In genomic region chr16:23256440-23256839, GRCh38 we compare ENCODE assay signal across 28 cellular contexts. TPM values are rescaled to one million over a fixed set of nuclear protein-coding genes. Genes with fewer than 3 reads are reported as not detected.
DNase-seq lines count a peak whose midpoint lies in the region; ATAC-seq, FAIRE-seq and TF ChIP-seq lines count a peak whose summit lies in the region.
"Had no signal": no experiment of that assay in that cellular context is flagged by ENCODE, and none has a peak within 500 bp of the region (broad histone marks: within the 10 kb centered on the region; RNA-seq: fewer than 3 reads in every experiment).

No MANE protein-coding gene starts in this region.

- H3K79me2 ChIP-seq in PC-9 (ENCODE audit: low read depth) (no peaks in the 10 kb centered on the region), mammary epithelial cell (ENCODE audit: insufficient read depth, low read length) (no peaks in the 10 kb centered on the region)

- H2BK5ac ChIP-seq in mesenchymal stem cell (ENCODE audit: low read depth, low read length, poor library complexity, severe bottlenecking) = no peak overlapping the region

- no peak for FAIRE-seq in small intestine (lab: Jason Lieb, UNC)
- FAIRE-seq: A549, GM12891, GM18507, H1 had no signal

- H3K27ac Mint-ChIP-seq in CD8-positive, alpha-beta T cell = no peak overlapping the region
- H3K27ac Mint-ChIP-seq in immature natural killer cell = no peak overlapping the region
- H3K27ac Mint-ChIP-seq: CD14-positive monocyte; CD4-positive, alpha-beta T cell had no signal

- H3K9me2 ChIP-seq in PC-9 (ENCODE audit: insufficient read depth) = no peaks in the 10 kb centered on the region

- no peak overlapping the region for H4K91ac ChIP-seq in mesenchymal stem cell (ENCODE audit: low read length)

- no peak overlapping the region for H3K4me3 Mint-ChIP-seq in CD8-positive, alpha-beta T cell
- H3K4me3 Mint-ChIP-seq in immature natural killer cell = no peak overlapping the region
- H3K4me3 Mint-ChIP-seq: CD14-positive monocyte; CD4-positive, alpha-beta T cell had no signal

- H3K27me3 Mint-ChIP-seq in CD8-positive, alpha-beta T cell (ENCODE audit: low read depth) = peaks cover 2% of the 10 kb centered on the region
- H3K27me3 Mint-ChIP-seq in immature natural killer cell (ENCODE audit: low read depth in 3 of 3) = peaks cover 1 to 5% (median 2%) of the 10 kb centered on the region in 3 donors
- H3K27me3 Mint-ChIP-seq: CD4-positive, alpha-beta T cell had no signal

- H3K9me3 Mint-ChIP-seq in CD8-positive, alpha-beta T cell = no peaks in the 10 kb centered on the region
- H3K9me3 Mint-ChIP-seq in immature natural killer cell = peaks cover 0 to 2% (median 0%) of the 10 kb centered on the region in 6 donors
- H3K9me3 Mint-ChIP-seq: CD4-positive, alpha-beta T cell had no signal

- no peak overlapping the region for H2BK12ac ChIP-seq in mesenchymal stem cell (ENCODE audit: low read length in 2 of 2)

- CTCF ChIA-PET in PC-9 (lab: Charles Lee) (no interaction called here), mammary epithelial cell (lab: Charles Lee; ENCODE audit: low non-redundant PET) (no interaction called here)
- CTCF ChIA-PET in CD8-positive, alpha-beta T cell (lab: Charles Lee) = no interaction called here

- H4K8ac ChIP-seq in mesenchymal stem cell (ENCODE audit: low read length) = no peak overlapping the region

- H3K36me3 ChIP-seq in PC-9 (ENCODE audit: low read depth) = no peaks in the 10 kb centered on the region
- no peaks in the 10 kb centered on the region for H3K36me3 ChIP-seq in mammary epithelial cell (ENCODE audit: insufficient read depth, low read length)
- no peaks in the 10 kb centered on the region for H3K36me3 ChIP-seq in small intestine (ENCODE audit: control insufficient read depth in 2 of 2, insufficient read depth in 2 of 2, low read length in 2 of 2)
- no peaks in the 10 kb centered on the region for H3K36me3 ChIP-seq in mesenchymal stem cell (ENCODE audit: control insufficient read depth in 1 of 2, insufficient read depth in 2 of 2, low read depth in 1 of 2, low read length in 2 of 2)
- H3K36me3 ChIP-seq in CD8-positive, alpha-beta T cell (ENCODE audit: insufficient read depth, low read length) = no peaks in the 10 kb centered on the region
- H3K36me3 ChIP-seq: BE2C; BLaER1 treated with 17β-estradiol and CSF1 and Interleukin-3, amounts not matched to agents 10 nM and 100 nM had no signal

- WGBS in mammary epithelial cell (ENCODE audit: low coverage, missing lambda C conversion rate) = 69% methylated on average over 3 of the region's 3 CpGs
- WGBS in small intestine, 3 donors = 32 to 64% (median 48%) methylated on average over 3 of the region's 3 CpGs
- 91% methylated on average over 1 of the region's 3 CpGs for WGBS in mesenchymal stem cell

- H3K18ac ChIP-seq in mesenchymal stem cell (ENCODE audit: low read depth in 1 of 2, low read length in 2 of 2) = no peak overlapping the region

- H2AK5ac ChIP-seq in mesenchymal stem cell (ENCODE audit: low read length, severe bottlenecking) = no peak overlapping the region

- H3K14ac ChIP-seq in mesenchymal stem cell (ENCODE audit: low read length in 2 of 2) = no peak overlapping the region

- peak overlapping the region; percentile 69 for H3K4me2 ChIP-seq in PC-9
- peak overlapping the region; percentile 28 for H3K4me2 ChIP-seq in mammary epithelial cell (ENCODE audit: insufficient read depth, low read depth, low read length)
- no peak overlapping the region for H3K4me2 ChIP-seq in mesenchymal stem cell (ENCODE audit: low read length, poor library complexity, severe bottlenecking)
- H3K4me2 ChIP-seq: A549; BLaER1 treated with 17β-estradiol and CSF1 and Interleukin-3, amounts not matched to agents 10 nM and 100 nM had no signal

- no peak for TF ChIP-seq CTCF in PC-9 (conservative IDR thresholded peaks at IDR 0.05)
- no peak for TF ChIP-seq CTCF in mammary epithelial cell (conservative IDR thresholded peaks at IDR 0.05 in 1 of 2, IDR thresholded peaks at IDR 0.05 in 1 of 2; ENCODE audit: extremely low read depth in 1 of 2, insufficient read depth in 1 of 2, low read depth in 1 of 2, low read length in 2 of 2)
- no peak for TF ChIP-seq CTCF in CD8-positive, alpha-beta T cell (IDR thresholded peaks at IDR 0.05)

- ATAC-seq in left colon = peak; percentile 79
- no peak for ATAC-seq in HG03159 (IDR thresholded peaks at IDR 0.05; ENCODE audit: unreplicated experiment)
- no peak for ATAC-seq in CD8-positive, alpha-beta T cell
- ATAC-seq: A549 had no signal

- no peaks in the 10 kb centered on the region for H3K27me3 ChIP-seq in PC-9 (ENCODE audit: insufficient read depth, low read depth)
- no peaks in the 10 kb centered on the region for H3K27me3 ChIP-seq in mammary epithelial cell (ENCODE audit: insufficient read depth, low read length)
- H3K27me3 ChIP-seq in small intestine (ENCODE audit: control insufficient read depth in 2 of 2, insufficient read depth in 2 of 2, low read length in 2 of 2) = peaks cover 0 to 4% of the 10 kb centered on the region in 2 donors
- H3K27me3 ChIP-seq in mesenchymal stem cell (ENCODE audit: control insufficient read depth in 1 of 2, insufficient read depth in 1 of 2, low read length in 2 of 2) = no peaks in the 10 kb centered on the region
- H3K27me3 ChIP-seq in CD8-positive, alpha-beta T cell (ENCODE audit: insufficient read depth, low read length) = no peaks in the 10 kb centered on the region
- H3K27me3 ChIP-seq: BE2C; BLaER1 treated with 17β-estradiol and CSF1 and Interleukin-3, amounts not matched to agents 10 nM and 100 nM had no signal

- H3K4me1 Mint-ChIP-seq in CD8-positive, alpha-beta T cell (ENCODE audit: low read depth) = no peaks in the 10 kb centered on the region
- no peaks in the 10 kb centered on the region for H3K4me1 Mint-ChIP-seq in immature natural killer cell
- H3K4me1 Mint-ChIP-seq: CD14-positive monocyte had no signal

- no peak overlapping the region for H3K4me3 ChIP-seq in PC-9
- H3K4me3 ChIP-seq in mammary epithelial cell (replicated peaks in 1 of 3; ENCODE audit: insufficient read depth in 1 of 3, low read depth in 2 of 3, low read length in 3 of 3) = no peak overlapping the region
- no peak overlapping the region for H3K4me3 ChIP-seq in small intestine (ENCODE audit: low read depth in 1 of 2, low read length in 2 of 2)
- H3K4me3 ChIP-seq in mesenchymal stem cell (ENCODE audit: insufficient read depth in 1 of 2, low read depth in 1 of 2, low read length in 2 of 2) = no peak overlapping the region
- no peak overlapping the region for H3K4me3 ChIP-seq in CD8-positive, alpha-beta T cell (ENCODE audit: low read depth, low read length)
- H3K4me3 ChIP-seq: A549; BLaER1 treated with 17β-estradiol and CSF1 and Interleukin-3, amounts not matched to agents 10 nM and 100 nM had no signal

- H3K4ac ChIP-seq in mesenchymal stem cell (ENCODE audit: low read depth in 1 of 2, low read length in 2 of 2) = no peak overlapping the region

- peaks cover 70% of the 10 kb centered on the region for H3K4me1 ChIP-seq in PC-9 (replicated peaks; ENCODE audit: insufficient read depth)
- peaks cover 40% of the 10 kb centered on the region for H3K4me1 ChIP-seq in mammary epithelial cell (ENCODE audit: insufficient read depth, low read length)
- no peaks in the 10 kb centered on the region for H3K4me1 ChIP-seq in small intestine (ENCODE audit: control insufficient read depth in 2 of 2, insufficient read depth in 1 of 2, low read depth in 1 of 2, low read length in 1 of 2)
- no peaks in the 10 kb centered on the region for H3K4me1 ChIP-seq in mesenchymal stem cell (ENCODE audit: control insufficient read depth, insufficient read depth, low read depth, low read length)
- no peaks in the 10 kb centered on the region for H3K4me1 ChIP-seq in CD8-positive, alpha-beta T cell (ENCODE audit: insufficient read depth, low read length)
- H3K4me1 ChIP-seq: A549; BE2C; BLaER1 treated with 17β-estradiol and CSF1 and Interleukin-3, amounts not matched to agents 10 nM and 100 nM had no signal

- POLR2A ChIA-PET in PC-9 (lab: Charles Lee; ENCODE audit: unreplicated experiment) = no interaction called here
- POLR2A ChIA-PET in CD8-positive, alpha-beta T cell (lab: Charles Lee) = no interaction called here

- H3K9ac ChIP-seq in mammary epithelial cell (ENCODE audit: insufficient read depth, low read length) = no peak overlapping the region
- H3K9ac ChIP-seq in mesenchymal stem cell (ENCODE audit: low read length) = no peak overlapping the region
- H3K9ac ChIP-seq: BLaER1 treated with 17β-estradiol and CSF1 and Interleukin-3, amounts not matched to agents 10 nM and 100 nM had no signal

- H3K27ac ChIP-seq in PC-9 (peak overlapping the region; percentile 94), mammary epithelial cell (ENCODE audit: insufficient read depth, low read depth, low read length) (peak overlapping the region; percentile 36), small intestine (ENCODE audit: low read depth in 1 of 2, low read length in 1 of 2) (no peak overlapping the region), mesenchymal stem cell (ENCODE audit: low read length, poor library complexity, severe bottlenecking) (no peak overlapping the region)
- no peak overlapping the region for H3K27ac ChIP-seq in CD8-positive, alpha-beta T cell (ENCODE audit: low read depth, low read length)
- H3K27ac ChIP-seq: BLaER1 treated with 17β-estradiol and CSF1 and Interleukin-3, amounts not matched to agents 10 nM and 100 nM had no signal

- DNase-seq in PC-9 (no peak), mammary epithelial cell (peak; percentile 28), left colon (peak in 1 of 2 donors; percentile 53), small intestine (peak; percentile 6), mesenchymal stem cell (no peak), immature natural killer cell (no peak)
- DNase-seq in CD8-positive, alpha-beta T cell = no peak
- DNase-seq: 8988T; ACHN; AML-193; BE2C; Calu3; CD4-positive, alpha-beta T cell; COR-L47; DMS53; DMS79 treated with DMSO at 0.1 percent for 48 hours; GF-D8; H7; HCEC 1CT had no signal

- H4K20me1 ChIP-seq in PC-9 (ENCODE audit: insufficient read depth) (no peaks in the 10 kb centered on the region), mammary epithelial cell (ENCODE audit: insufficient read depth, low read length) (no peaks in the 10 kb centered on the region)
- H4K20me1 ChIP-seq: BLaER1 treated with 17β-estradiol and CSF1 and Interleukin-3, amounts not matched to agents 10 nM and 100 nM had no signal

- intact Hi-C loops in PC-9 (cut with micrococcal nuclease; ENCODE audit: unreplicated experiment) = loop anchor here (5.0 to 10.0 kb wide), 3 partner anchors 78 to 166 kb away; no protein-coding TSS in a partner anchor
- intact Hi-C loops in mammary epithelial cell (cut with micrococcal nuclease) = no loop called here
- intact Hi-C loops in left colon (cut with DNase I, micrococcal nuclease) = no loop called here
- intact Hi-C loops in CD8-positive, alpha-beta T cell (cut with DNase I, micrococcal nuclease) = no loop called here

- no peak overlapping the region for H2BK120ac ChIP-seq in mesenchymal stem cell (ENCODE audit: low read depth, low read length)

- H2AFZ ChIP-seq in PC-9 (no peak overlapping the region), mammary epithelial cell (ENCODE audit: low read depth, low read length) (peak overlapping the region; percentile 30), mesenchymal stem cell (ENCODE audit: low read depth, low read length) (no peak overlapping the region)

- no peak overlapping the region for H2BK15ac ChIP-seq in mesenchymal stem cell (ENCODE audit: low read depth, poor library complexity, severe bottlenecking)

- no peak overlapping the region for H3K23ac ChIP-seq in mesenchymal stem cell (ENCODE audit: low read length in 2 of 2)

- dilution Hi-C loops in mammary epithelial cell (cut with HindIII; ENCODE audit: low sequenced_read_pairs) = no loop called here

- H3K9me3 ChIP-seq in PC-9 (ENCODE audit: insufficient read depth, low read depth) (no peaks in the 10 kb centered on the region), mammary epithelial cell (replicated peaks; ENCODE audit: insufficient read depth, low read length) (no peaks in the 10 kb centered on the region), small intestine (ENCODE audit: control insufficient read depth, low read depth) (no peaks in the 10 kb centered on the region), mesenchymal stem cell (ENCODE audit: control insufficient read depth, low read length) (peaks cover 3% of the 10 kb centered on the region)
- no peaks in the 10 kb centered on the region for H3K9me3 ChIP-seq in CD8-positive, alpha-beta T cell (ENCODE audit: low read length)
- H3K9me3 ChIP-seq: A549, BE2C had no signal

- peaks cover 43% of the 10 kb centered on the region for H3F3A ChIP-seq in PC-9 (ENCODE audit: insufficient read depth, low read depth)

- no peaks in the 10 kb centered on the region for H3K79me1 ChIP-seq in mesenchymal stem cell (replicated peaks; ENCODE audit: low read length, poor library complexity, severe bottlenecking)

- H3K36me3 Mint-ChIP-seq in CD8-positive, alpha-beta T cell = no peaks in the 10 kb centered on the region
- no peaks in the 10 kb centered on the region for H3K36me3 Mint-ChIP-seq in immature natural killer cell
- H3K36me3 Mint-ChIP-seq: CD14-positive monocyte had no signal

- in situ Hi-C loops in mammary epithelial cell (cut with MboI; ENCODE audit: low sequenced_read_pairs in 2 of 2) = no loop called here

- no TSS peak for BruUV-seq in PC-9 (replicated peaks; lab: Mats Ljungman, UMichigan)
- BruUV-seq in mammary epithelial cell (replicated peaks; lab: Mats Ljungman, UMichigan) = no TSS peak

RNA-seq across cellular contexts. Expression of gene SCNN1B, which starts 45.7 kb away (rescaled TPM):
- total RNA-seq in PC-9 (2021) (0.57 and 0.60 TPM in 2 replicates), mammary epithelial cell (1 to 10 TPM in 1 of 2 donors, under 1 TPM in 1; 0.80 to 3.0 TPM), left colon (100 to 1,000 TPM; 322 to 715 TPM)
- polyA plus RNA-seq in mammary epithelial cell (0.90 TPM), small intestine (1 to 10 TPM in 2 of 3 donors, not detected in 1; 2.2 to 5.1 TPM), immature natural killer cell (not detected)
- not detected for polyA minus RNA-seq in mammary epithelial cell
- polyA plus RNA-seq in mesenchymal stem cell (2013, experiment 1 of 2) = not detected
- polyA plus RNA-seq in mesenchymal stem cell (2013, experiment 2 of 2) = not detected
- total RNA-seq in CD8-positive, alpha-beta T cell = not detected
- total RNA-seq: Calu3; CD4-positive, alpha-beta T cell; Daoy; G401 had no signal
- polyA plus RNA-seq: CD14-positive monocyte had no signal

Comparison
In these comparisons a context has a peak if more than half of its experiments do, and no peak if none do; other contexts are left out.
1. DNase-seq: peak in mammary epithelial cell (single experiment) and small intestine (single experiment); none in PC-9 (0 of 2), mesenchymal stem cell (single experiment), CD8-positive, alpha-beta T cell (0 of 7) and immature natural killer cell (0 of 3).
2. H3K27ac ChIP-seq: peak in PC-9 (single experiment) and mammary epithelial cell (single experiment); none in small intestine (0 of 2), mesenchymal stem cell (single experiment) and CD8-positive, alpha-beta T cell (single experiment).
3. RNA of gene SCNN1B, which starts 45.7 kb away (total RNA-seq): 322 to 715 TPM in left colon; 0.80 to 3.0 TPM in mammary epithelial cell, 0.57 to 0.60 TPM in PC-9 and not detected in CD8-positive, alpha-beta T cell; every median in the first group is over 10 times any median in the second.